In genomic region chr9:74414325-74414724, GRCh38 we compare ENCODE assay signal across 14 cellular contexts.
A peak's percentile ranks its signal among the peaks of the same experiment; 100 is the strongest.
DNase-seq lines count a peak whose midpoint lies in the region; ATAC-seq and TF ChIP-seq lines count a peak whose summit lies in the region.
"Had no signal": no experiment of that assay in that cellular context is flagged by ENCODE, and none has a peak within 500 bp of the region (broad histone marks: within the 10 kb centered on the region; RNA-seq: fewer than 3 reads in every experiment).

No MANE protein-coding gene starts in this region.

- H3K4me3 Mint-ChIP-seq in activated CD8-positive, alpha-beta T cell treated with anti-CD3 and anti-CD28 coated beads for 36 hours, result no peak overlapping the region
- H3K4me3 Mint-ChIP-seq in activated CD8-positive, alpha-beta T cell treated with anti-CD3 and anti-CD28 coated beads, Interleukin-2, amount 10 ng/mL, durations not matched to agents 7 days and 5 days, result no peak overlapping the region
- H3K4me3 Mint-ChIP-seq: CD8-positive, alpha-beta memory T cell had no signal

- no peak for DNase-seq in activated CD8-positive, alpha-beta T cell treated with anti-CD3 and anti-CD28 coated beads for 36 hours
- no peak for DNase-seq in activated CD8-positive, alpha-beta T cell treated with anti-CD3 and anti-CD28 coated beads, Interleukin-2, amount 10 ng/mL, durations not matched to agents 7 days and 5 days
- DNase-seq in HT1080 (ENCODE audit: low read depth) (peak; percentile 1), epithelial cell of esophagus (ENCODE audit: low read depth) (peak; percentile 2), renal cortical epithelial cell (ENCODE audit: low read depth) (peak; percentile 6), left lobe of liver (ENCODE audit: low spot score) (no peak)
- DNase-seq: Caco-2; CD8-positive, alpha-beta memory T cell; DND-41; GDM1; GOT3 had no signal

- peak; percentile 49 for ATAC-seq in activated CD8-positive, alpha-beta T cell treated with anti-CD3 and anti-CD28 coated beads for 36 hours
- ATAC-seq in activated CD8-positive, alpha-beta T cell treated with anti-CD3 and anti-CD28 coated beads, Interleukin-2, amount 10 ng/mL, durations not matched to agents 7 days and 5 days, result no peak
- ATAC-seq in HG02642 (IDR thresholded peaks at IDR 0.05; ENCODE audit: poor library complexity, unreplicated experiment), result no peak
- ATAC-seq in left lobe of liver, result no peak
- ATAC-seq in HG03196 (IDR thresholded peaks at IDR 0.05; ENCODE audit: unreplicated experiment), result no peak

- H3K4me3 ChIP-seq in epithelial cell of esophagus (ENCODE audit: low read length), result no peak overlapping the region
- H3K4me3 ChIP-seq: HAP-1 had no signal

- TF ChIP-seq CTCF in activated CD8-positive, alpha-beta T cell treated with anti-CD3 and anti-CD28 coated beads for 36 hours (IDR thresholded peaks at IDR 0.05), result no peak
- TF ChIP-seq CTCF in epithelial cell of esophagus (IDR thresholded peaks at IDR 0.05; ENCODE audit: insufficient read depth, low read depth, low read length, missing control alignments), result no peak

- peaks cover 7% of the 10 kb centered on the region for H3K4me1 Mint-ChIP-seq in activated CD8-positive, alpha-beta T cell treated with anti-CD3 and anti-CD28 coated beads for 36 hours (ENCODE audit: low read depth)
- no peaks in the 10 kb centered on the region for H3K4me1 Mint-ChIP-seq in activated CD8-positive, alpha-beta T cell treated with anti-CD3 and anti-CD28 coated beads, Interleukin-2, amount 10 ng/mL, durations not matched to agents 7 days and 5 days (ENCODE audit: low read depth)
- H3K4me1 Mint-ChIP-seq: CD8-positive, alpha-beta memory T cell had no signal

- no peaks in the 10 kb centered on the region for H3K36me3 Mint-ChIP-seq in activated CD8-positive, alpha-beta T cell treated with anti-CD3 and anti-CD28 coated beads for 36 hours (ENCODE audit: low read depth)
- no peaks in the 10 kb centered on the region for H3K36me3 Mint-ChIP-seq in activated CD8-positive, alpha-beta T cell treated with anti-CD3 and anti-CD28 coated beads, Interleukin-2, amount 10 ng/mL, durations not matched to agents 7 days and 5 days (ENCODE audit: low read depth)
- H3K36me3 Mint-ChIP-seq: CD8-positive, alpha-beta memory T cell had no signal

- POLR2A ChIA-PET in activated CD8-positive, alpha-beta T cell treated with anti-CD3 and anti-CD28 coated beads for 36 hours (lab: Charles Lee), result interaction anchor here (0.7 kb wide), 1 partner anchor 124 kb away, joined by 4 read pairs; no protein-coding TSS in a partner anchor
- POLR2A ChIA-PET in activated CD8-positive, alpha-beta T cell treated with anti-CD3 and anti-CD28 coated beads, Interleukin-2, amount 10 ng/mL, durations not matched to agents 7 days and 5 days (lab: Charles Lee), result no interaction called here

- no peaks in the 10 kb centered on the region for H3K27me3 Mint-ChIP-seq in activated CD8-positive, alpha-beta T cell treated with anti-CD3 and anti-CD28 coated beads for 36 hours
- H3K27me3 Mint-ChIP-seq in activated CD8-positive, alpha-beta T cell treated with anti-CD3 and anti-CD28 coated beads, Interleukin-2, amount 10 ng/mL, durations not matched to agents 7 days and 5 days (ENCODE audit: low read depth), result no peaks in the 10 kb centered on the region
- H3K27me3 Mint-ChIP-seq: CD8-positive, alpha-beta memory T cell had no signal

- H3K9me3 Mint-ChIP-seq in activated CD8-positive, alpha-beta T cell treated with anti-CD3 and anti-CD28 coated beads for 36 hours, result peaks cover 5% of the 10 kb centered on the region
- no peaks in the 10 kb centered on the region for H3K9me3 Mint-ChIP-seq in activated CD8-positive, alpha-beta T cell treated with anti-CD3 and anti-CD28 coated beads, Interleukin-2, amount 10 ng/mL, durations not matched to agents 7 days and 5 days (ENCODE audit: insufficient read depth)

- H3K27ac Mint-ChIP-seq in activated CD8-positive, alpha-beta T cell treated with anti-CD3 and anti-CD28 coated beads for 36 hours, result no peak overlapping the region
- no peak overlapping the region for H3K27ac Mint-ChIP-seq in activated CD8-positive, alpha-beta T cell treated with anti-CD3 and anti-CD28 coated beads, Interleukin-2, amount 10 ng/mL, durations not matched to agents 7 days and 5 days
- H3K27ac Mint-ChIP-seq: CD8-positive, alpha-beta memory T cell had no signal

- CTCF ChIA-PET in activated CD8-positive, alpha-beta T cell treated with anti-CD3 and anti-CD28 coated beads for 36 hours (lab: Charles Lee), result interaction anchor here (1.5 kb wide), 1 partner anchor 17 kb away, joined by 3 read pairs; no protein-coding TSS in a partner anchor
- CTCF ChIA-PET in activated CD8-positive, alpha-beta T cell treated with anti-CD3 and anti-CD28 coated beads, Interleukin-2, amount 10 ng/mL, durations not matched to agents 7 days and 5 days (lab: Charles Lee), result interaction anchor here (1.1 kb wide), 1 partner anchor 11 kb away, joined by 3 read pairs; no protein-coding TSS in a partner anchor

- intact Hi-C loops in activated CD8-positive, alpha-beta T cell treated with anti-CD3 and anti-CD28 coated beads for 36 hours (cut with micrococcal nuclease), result no loop called here

Comparison
In these comparisons a context has a peak if more than half of its experiments do, and no peak if none do; other contexts are left out.
1. DNase-seq: peak in HT1080 (single experiment), epithelial cell of esophagus (single experiment) and renal cortical epithelial cell (single experiment); none in activated CD8-positive, alpha-beta T cell treated with anti-CD3 and anti-CD28 coated beads for 36 hours (single experiment), activated CD8-positive, alpha-beta T cell treated with anti-CD3 and anti-CD28 coated beads, Interleukin-2, amount 10 ng/mL, durations not matched to agents 7 days and 5 days (single experiment) and left lobe of liver (single experiment).